9 cellular contexts compared by ENCODE assay signal in genomic region chr11:6402561-6402981, GRCh38. TPM values are rescaled to one million over a fixed set of nuclear protein-coding genes. Genes with fewer than 3 reads are reported as not detected.
A peak's percentile ranks its signal among the peaks of the same experiment; 100 is the strongest.
DNase-seq lines count a peak whose midpoint lies in the region; ATAC-seq, FAIRE-seq and TF ChIP-seq lines count a peak whose summit lies in the region.
"Had no signal": no experiment of that assay in that cellular context is flagged by ENCODE, and none has a peak within 500 bp of the region (broad histone marks: within the 10 kb centered on the region; RNA-seq: fewer than 3 reads in every experiment).

No MANE protein-coding gene starts in this region.

- intact Hi-C loops in Right ventricle myocardium inferior (cut with DNase I), result no loop called here

- no peaks in the 10 kb centered on the region for H3K27me3 Mint-ChIP-seq in activated naive CD8-positive, alpha-beta T cell

- no peak overlapping the region for H3K4me3 ChIP-seq in RWPE2 (ENCODE audit: severe bottlenecking)

- H3K4me3 Mint-ChIP-seq in activated naive CD8-positive, alpha-beta T cell, result peak overlapping the region; percentile 87
- H3K4me3 Mint-ChIP-seq in stimulated activated effector memory CD8-positive, alpha-beta T cell treated with anti-CD3 and anti-CD28 coated beads, Interleukin-12 subunit alpha, Interleukin-12 subunit beta, amount 100 ng/mL, for 72 hours, result peak overlapping the region; percentile 68

- no peaks in the 10 kb centered on the region for H3K27me3 ChIP-seq in RWPE2 (ENCODE audit: insufficient read depth, poor library complexity, severe bottlenecking)

- ATAC-seq in GM18511 (IDR thresholded peaks at IDR 0.05; ENCODE audit: unreplicated experiment), result peak; percentile 95
- ATAC-seq in HG02884 (IDR thresholded peaks at IDR 0.05; ENCODE audit: unreplicated experiment), result peak; percentile 98
- ATAC-seq in RWPE2 (ENCODE audit: low read depth), result peak; percentile 20; the same call in 1 of the 3 replicates
- ATAC-seq in stimulated activated effector memory CD8-positive, alpha-beta T cell treated with anti-CD3 and anti-CD28 coated beads, Interleukin-12 subunit alpha, Interleukin-12 subunit beta, amount 100 ng/mL, for 72 hours, result peak; percentile 90
- no peak for ATAC-seq in Right ventricle myocardium inferior

- H3K4me1 ChIP-seq in RWPE2 (ENCODE audit: insufficient read depth, poor library complexity, severe bottlenecking), result no peaks in the 10 kb centered on the region

- H3K27ac Mint-ChIP-seq in activated naive CD8-positive, alpha-beta T cell, result peak overlapping the region; percentile 94
- peak overlapping the region; percentile 90 for H3K27ac Mint-ChIP-seq in stimulated activated effector memory CD8-positive, alpha-beta T cell treated with anti-CD3 and anti-CD28 coated beads, Interleukin-12 subunit alpha, Interleukin-12 subunit beta, amount 100 ng/mL, for 72 hours

- H3K36me3 Mint-ChIP-seq in activated naive CD8-positive, alpha-beta T cell, result peaks cover 23% of the 10 kb centered on the region
- H3K36me3 Mint-ChIP-seq in stimulated activated effector memory CD8-positive, alpha-beta T cell treated with anti-CD3 and anti-CD28 coated beads, Interleukin-12 subunit alpha, Interleukin-12 subunit beta, amount 100 ng/mL, for 72 hours, result peaks cover 37% of the 10 kb centered on the region

- H3K9me3 Mint-ChIP-seq in activated naive CD8-positive, alpha-beta T cell (ENCODE audit: low read depth), result no peaks in the 10 kb centered on the region
- H3K9me3 Mint-ChIP-seq in stimulated activated effector memory CD8-positive, alpha-beta T cell treated with anti-CD3 and anti-CD28 coated beads, Interleukin-12 subunit alpha, Interleukin-12 subunit beta, amount 100 ng/mL, for 72 hours, result no peaks in the 10 kb centered on the region

- no peak for FAIRE-seq in HTR-8/SVneo (lab: Jason Lieb, UNC)

- H3K4me1 Mint-ChIP-seq in activated naive CD8-positive, alpha-beta T cell (ENCODE audit: low read depth), result peaks cover 91% of the 10 kb centered on the region
- H3K4me1 Mint-ChIP-seq in stimulated activated effector memory CD8-positive, alpha-beta T cell treated with anti-CD3 and anti-CD28 coated beads, Interleukin-12 subunit alpha, Interleukin-12 subunit beta, amount 100 ng/mL, for 72 hours, result peaks cover 76% of the 10 kb centered on the region

- TF ChIP-seq CTCF in RWPE2 (IDR thresholded peaks at IDR 0.05; ENCODE audit: poor library complexity, severe bottlenecking), result no peak

- H3K27ac ChIP-seq in RWPE2 (ENCODE audit: poor library complexity, severe bottlenecking), result no peak overlapping the region

- no peaks in the 10 kb centered on the region for H3K36me3 ChIP-seq in RWPE2 (ENCODE audit: low read depth)

- no peaks in the 10 kb centered on the region for H3K9me3 ChIP-seq in RWPE2 (ENCODE audit: severe bottlenecking)

- DNase-seq in RWPE2 (ENCODE audit: low spot score) (no peak), ureter (ENCODE audit: low spot score) (no peak), HTR-8/SVneo (ENCODE audit: insufficient read length, low spot score) (no peak), Right ventricle myocardium inferior (ENCODE audit: missing footprints) (no peak)
- DNase-seq in stimulated activated effector memory CD8-positive, alpha-beta T cell treated with anti-CD3 and anti-CD28 coated beads, Interleukin-12 subunit alpha, Interleukin-12 subunit beta, amount 100 ng/mL, for 72 hours (ENCODE audit: low spot score in 2 of 2), result peak; percentile 41 to 80

RNA-seq across cellular contexts. Expression of gene SMPD1, which starts 12.3 kb away (rescaled TPM):
- total RNA-seq in ureter, result 32.9 TPM
- total RNA-seq in Right ventricle myocardium inferior, result 60.6 TPM

RNA-seq across cellular contexts. Expression of gene APBB1, which starts 16.3 kb away (rescaled TPM):
- total RNA-seq in ureter, result 24.9 TPM
- 85.5 TPM for total RNA-seq in Right ventricle myocardium inferior

RNA-seq across cellular contexts. Expression of gene HPX, which starts 38.2 kb away (rescaled TPM):
- total RNA-seq in ureter (1.2 TPM), Right ventricle myocardium inferior (not detected)
- total RNA-seq: fibroblast of villous mesenchyme had no signal

Comparison
In these comparisons a context has a peak if more than half of its experiments do, and no peak if none do; other contexts are left out.
1. DNase-seq: peak in stimulated activated effector memory CD8-positive, alpha-beta T cell treated with anti-CD3 and anti-CD28 coated beads, Interleukin-12 subunit alpha, Interleukin-12 subunit beta, amount 100 ng/mL, for 72 hours (2 of 2); none in RWPE2 (single experiment), ureter (single experiment), HTR-8/SVneo (single experiment) and Right ventricle myocardium inferior (single experiment).